In genomic region chr1:22562584-22563551, GRCh38 we compare ENCODE assay signal across 17 cellular contexts. TPM values are rescaled to one million over a fixed set of nuclear protein-coding genes. Genes with fewer than 3 reads are reported as not detected.
DNase-seq lines count a peak whose midpoint lies in the region; ATAC-seq, FAIRE-seq and TF ChIP-seq lines count a peak whose summit lies in the region.
"Had no signal": no experiment of that assay in that cellular context is flagged by ENCODE, and none has a peak within 500 bp of the region (broad histone marks: within the 10 kb centered on the region; RNA-seq: fewer than 3 reads in every experiment).

EPHA8 (plus strand) TSS chr1:22563489; CDS start chr1:22563636, 147 bp downstream.

- H3K4me1 ChIP-seq in right cardiac atrium (ENCODE audit: control insufficient read depth, insufficient read depth, low read length) (no peaks in the 10 kb centered on the region), SJCRH30 (no peaks in the 10 kb centered on the region), iPS-20b (ENCODE audit: insufficient read depth, low read length) (no peaks in the 10 kb centered on the region), upper lobe of right lung (no peaks in the 10 kb centered on the region)
- H3K4me1 ChIP-seq: HAP-1 had no signal

- H3K4me3 ChIP-seq in right cardiac atrium (ENCODE audit: low read length): peak within 1 kb of the TSS; percentile 49
- peak within 1 kb of the TSS; percentile 22; the same call in 1 of the 2 replicates for H3K4me3 ChIP-seq in SJCRH30
- H3K4me3 ChIP-seq in iPS-20b (ENCODE audit: low read length): peak within 1 kb of the TSS; percentile 62
- no peak within 1 kb of the TSS for H3K4me3 ChIP-seq in upper lobe of right lung
- H3K4me3 ChIP-seq: HAP-1 had no signal

- FAIRE-seq in urothelium cell line (lab: Jason Lieb, UNC): no peak
- FAIRE-seq: keratinocyte had no signal

- no peak within 1 kb of the TSS for H3K27ac ChIP-seq in right cardiac atrium (ENCODE audit: low read length)
- no peak within 1 kb of the TSS for H3K27ac ChIP-seq in SJCRH30
- no peak within 1 kb of the TSS for H3K27ac ChIP-seq in iPS-20b (ENCODE audit: low read length)
- H3K27ac ChIP-seq in upper lobe of right lung: no peak within 1 kb of the TSS

- 8% methylated on average over 74 of the region's 74 CpGs for WGBS in right cardiac atrium

- DNase-seq in right cardiac atrium: no peak
- no peak for DNase-seq in left ventricle myocardium superior
- no peak for DNase-seq in SJCRH30
- DNase-seq in urothelium cell line (ENCODE audit: low spot score): peak; percentile 44
- no peak for DNase-seq in ureter (ENCODE audit: low spot score)
- no peak for DNase-seq in upper lobe of right lung
- DNase-seq: activated CD4-positive, CD25-positive, alpha-beta regulatory T cell treated with anti-CD3 and anti-CD28 coated beads, Interleukin-2, amount 50 U/mL, for 72 hours; CD4-positive, alpha-beta T cell; KG1; natural killer cell; NCI-H446 treated with DMSO at 0.1 percent for 48 hours; Right ventricle myocardium superior had no signal

- intact Hi-C loops in right cardiac atrium (cut with DNase I) (no loop called here), left ventricle myocardium superior (cut with micrococcal nuclease) (no loop called here), upper lobe of right lung (cut with DNase I) (no loop called here)

- H3K27me3 ChIP-seq in right cardiac atrium (ENCODE audit: control insufficient read depth, insufficient read depth): no peaks in the 10 kb centered on the region
- peaks cover 5% of the 10 kb centered on the region; the same call in 1 of the 2 replicates for H3K27me3 ChIP-seq in SJCRH30
- peaks cover 67% of the 10 kb centered on the region for H3K27me3 ChIP-seq in iPS-20b (ENCODE audit: insufficient read depth, low read length)
- H3K27me3 ChIP-seq in upper lobe of right lung: peaks cover 73% of the 10 kb centered on the region

- ATAC-seq in right cardiac atrium (no peak), left ventricle myocardium superior (no peak), upper lobe of right lung (no peak), GM21381 (IDR thresholded peaks at IDR 0.05; ENCODE audit: unreplicated experiment) (no peak)
- ATAC-seq: natural killer cell had no signal

- H3K36me3 ChIP-seq in SJCRH30: no peaks in the 10 kb centered on the region
- no peaks in the 10 kb centered on the region for H3K36me3 ChIP-seq in iPS-20b (ENCODE audit: insufficient read depth, low read depth, low read length)
- H3K36me3 ChIP-seq in upper lobe of right lung: no peaks in the 10 kb centered on the region
- H3K36me3 ChIP-seq: HAP-1 had no signal

- H3K9me3 ChIP-seq in right cardiac atrium (ENCODE audit: control insufficient read depth, low read length) (no peaks in the 10 kb centered on the region), SJCRH30 (replicated peaks) (no peaks in the 10 kb centered on the region), iPS-20b (ENCODE audit: insufficient read depth, low read depth, low read length) (no peaks in the 10 kb centered on the region), upper lobe of right lung (no peaks in the 10 kb centered on the region)
- H3K9me3 ChIP-seq: HAP-1 had no signal

- H3K9ac ChIP-seq in iPS-20b (ENCODE audit: low read depth, low read length): no peak within 1 kb of the TSS

- no peak for TF ChIP-seq CTCF in upper lobe of right lung (IDR thresholded peaks at IDR 0.05)

RNA-seq across cellular contexts. Expression of gene EPHA8, which starts in this region (rescaled TPM):
- total RNA-seq in right cardiac atrium (not detected), left ventricle myocardium superior (not detected), ureter (not detected), upper lobe of right lung (not detected)
- polyA plus RNA-seq in right cardiac atrium: not detected
- 1.3 and 1.5 TPM in 2 replicates for total RNA-seq in SJCRH30 (2014; rRNA removed; shearing (Covaris generic))
- total RNA-seq: activated T-helper 1 cell treated with anti-CD3 and anti-CD28 coated beads, Interleukin-12 subunit alpha, Interleukin-12 subunit beta, Interleukin-2, Interleukin-4 antibody, amounts not matched to agents 30 ng/mL and 10 ng/mL and 1 ng/mL, durations not matched to agents 14 hours and 24 hours and 36 hours; CD4-positive, alpha-beta T cell; natural killer cell; Right ventricle myocardium superior had no signal
